ENCODE assay signal across 1 cellular context in the genomic region with DNA sequence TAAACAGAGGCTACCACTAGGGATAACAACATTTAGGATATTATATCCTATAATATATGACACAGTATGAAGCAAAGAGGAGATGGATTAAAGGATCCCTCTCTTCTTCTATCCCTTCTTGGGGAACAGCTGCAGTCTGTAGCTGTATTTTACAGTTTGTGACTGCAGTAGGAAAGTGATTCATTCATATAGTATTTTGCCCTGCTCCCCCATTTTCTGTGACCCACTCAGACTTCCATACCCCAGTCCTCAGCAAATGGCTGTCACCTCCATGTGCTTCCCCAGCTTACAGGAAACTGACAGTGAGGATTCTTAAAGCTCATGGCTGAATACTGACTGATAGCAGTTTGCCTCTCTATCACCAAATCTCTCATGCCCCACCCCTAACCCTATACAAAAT.
TF ChIP-seq lines count a peak whose summit lies in the region.

No MANE protein-coding gene starts in this region.

TF ChIP-seq in SK-N-SH, 30 proteins besides CTCF, POLR2A, EP300 and RAD21 (continued from another document):
- TF ChIP-seq RXRA (IDR thresholded peaks at IDR 0.05; ENCODE audit: borderline replicate concordance, low read depth) (no peak), MXI1 (IDR thresholded peaks at IDR 0.05; ENCODE audit: low read depth, low read length) (no peak), GABPA (IDR thresholded peaks at IDR 0.05; ENCODE audit: low read depth) (no peak), SMC3 (IDR thresholded peaks at IDR 0.05; ENCODE audit: low read depth, low read length) (no peak), YY1 (IDR thresholded peaks at IDR 0.05; ENCODE audit: low read depth) (no peak), POLR2AphosphoS5 (IDR thresholded peaks at IDR 0.05; ENCODE audit: low read depth, low read length) (no peak), TAF1 (IDR thresholded peaks at IDR 0.05; ENCODE audit: borderline replicate concordance, low read depth, low read length) (no peak), CHD2 (IDR thresholded peaks at IDR 0.05; ENCODE audit: low read length, partially characterized antibody) (no peak), TCF12 (IDR thresholded peaks at IDR 0.05) (no peak), TEAD4 (IDR thresholded peaks at IDR 0.05; ENCODE audit: borderline replicate concordance, insufficient read depth) (no peak)
- TF ChIP-seq, protein P1, sequence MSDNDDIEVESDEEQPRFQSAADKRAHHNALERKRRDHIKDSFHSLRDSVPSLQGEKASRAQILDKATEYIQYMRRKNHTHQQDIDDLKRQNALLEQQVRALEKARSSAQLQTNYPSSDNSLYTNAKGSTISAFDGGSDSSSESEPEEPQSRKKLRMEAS (IDR thresholded peaks at IDR 0.05; ENCODE audit: low read depth): no peak
- TF ChIP-seq, protein P2, sequence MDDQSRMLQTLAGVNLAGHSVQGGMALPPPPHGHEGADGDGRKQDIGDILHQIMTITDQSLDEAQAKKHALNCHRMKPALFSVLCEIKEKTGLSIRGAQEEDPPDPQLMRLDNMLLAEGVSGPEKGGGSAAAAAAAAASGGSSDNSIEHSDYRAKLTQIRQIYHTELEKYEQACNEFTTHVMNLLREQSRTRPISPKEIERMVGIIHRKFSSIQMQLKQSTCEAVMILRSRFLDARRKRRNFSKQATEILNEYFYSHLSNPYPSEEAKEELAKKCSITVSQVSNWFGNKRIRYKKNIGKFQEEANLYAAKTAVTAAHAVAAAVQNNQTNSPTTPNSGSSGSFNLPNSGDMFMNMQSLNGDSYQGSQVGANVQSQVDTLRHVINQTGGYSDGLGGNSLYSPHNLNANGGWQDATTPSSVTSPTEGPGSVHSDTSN (IDR thresholded peaks at IDR 0.05): no peak
